ENCODE assay signal across 9 cellular contexts in genomic region chr19:54388001-54388802, GRCh38. TPM values are rescaled to one million over a fixed set of nuclear protein-coding genes. Genes with fewer than 3 reads are reported as not detected.
A peak's percentile ranks its signal among the peaks of the same experiment; 100 is the strongest.
DNase-seq lines count a peak whose midpoint lies in the region; ATAC-seq and TF ChIP-seq lines count a peak whose summit lies in the region.
"Had no signal": no experiment of that assay in that cellular context is flagged by ENCODE, and none has a peak within 500 bp of the region (broad histone marks: within the 10 kb centered on the region; RNA-seq: fewer than 3 reads in every experiment).

No MANE protein-coding gene starts in this region.

- H3K27me3 Mint-ChIP-seq in Calu3 (ENCODE audit: unreplicated experiment) = peaks cover 46% of the 10 kb centered on the region
- H3K27me3 Mint-ChIP-seq in activated CD8-positive, alpha-beta T cell treated with anti-CD3 and anti-CD28 coated beads, Interleukin-2, amount 10 ng/mL, durations not matched to agents 7 days and 5 days (ENCODE audit: low read depth) = peaks cover 10% of the 10 kb centered on the region

- H3K4me1 Mint-ChIP-seq in Calu3 (ENCODE audit: low read depth, unreplicated experiment) = peaks cover 15% of the 10 kb centered on the region
- peaks cover 44% of the 10 kb centered on the region for H3K4me1 Mint-ChIP-seq in activated CD8-positive, alpha-beta T cell treated with anti-CD3 and anti-CD28 coated beads, Interleukin-2, amount 10 ng/mL, durations not matched to agents 7 days and 5 days (ENCODE audit: low read depth)

- H3K79me2 ChIP-seq in Karpas-422 (ENCODE audit: low read length) = no peaks in the 10 kb centered on the region

- intact Hi-C loops in Calu3 (cut with micrococcal nuclease; ENCODE audit: unreplicated experiment) = no loop called here
- intact Hi-C loops in left cardiac atrium (cut with DNase I) = no loop called here
- intact Hi-C loops in ascending aorta (cut with DNase I) = no loop called here

- H3K27ac Mint-ChIP-seq in Calu3 (ENCODE audit: unreplicated experiment) = no peak overlapping the region
- peak overlapping the region; percentile 86 for H3K27ac Mint-ChIP-seq in activated CD8-positive, alpha-beta T cell treated with anti-CD3 and anti-CD28 coated beads, Interleukin-2, amount 10 ng/mL, durations not matched to agents 7 days and 5 days

- CTCF ChIA-PET in Calu3 (lab: Charles Lee) = interaction anchor here (0.7 to 1.9 kb wide), 3 partner anchors 11 to 122 kb away, joined by 3 to 8 read pairs (median 3); no protein-coding TSS in a partner anchor
- CTCF ChIA-PET in activated CD8-positive, alpha-beta T cell treated with anti-CD3 and anti-CD28 coated beads, Interleukin-2, amount 10 ng/mL, durations not matched to agents 7 days and 5 days (lab: Charles Lee) = interaction anchor here (0.6 to 6.1 kb wide), 21 partner anchors 9 to 700 kb away, joined by 3 to 184 read pairs (median 5); partner anchors contain the start of genes CNOT3, LAIR1, LENG8 and MBOAT7

- no peak overlapping the region for H3K27ac ChIP-seq in Karpas-422 (ENCODE audit: low read length)
- no peak overlapping the region for H3K27ac ChIP-seq in ascending aorta

- H3K9ac ChIP-seq in Karpas-422 (ENCODE audit: low read length) = no peak overlapping the region

- H3K36me3 ChIP-seq in Karpas-422 (ENCODE audit: insufficient read depth, low read length) (no peaks in the 10 kb centered on the region), ascending aorta (no peaks in the 10 kb centered on the region)

- no peak overlapping the region for H2AFZ ChIP-seq in Karpas-422 (ENCODE audit: low read length)

- H3K36me3 Mint-ChIP-seq in Calu3 (ENCODE audit: insufficient read depth, unreplicated experiment) = no peaks in the 10 kb centered on the region
- no peaks in the 10 kb centered on the region for H3K36me3 Mint-ChIP-seq in activated CD8-positive, alpha-beta T cell treated with anti-CD3 and anti-CD28 coated beads, Interleukin-2, amount 10 ng/mL, durations not matched to agents 7 days and 5 days (ENCODE audit: low read depth)

- no peaks in the 10 kb centered on the region for H4K20me1 ChIP-seq in Karpas-422 (ENCODE audit: insufficient read depth, low read depth, low read length)

- no peaks in the 10 kb centered on the region for H3K9me3 Mint-ChIP-seq in Calu3 (ENCODE audit: low read depth, unreplicated experiment)
- H3K9me3 Mint-ChIP-seq in activated CD8-positive, alpha-beta T cell treated with anti-CD3 and anti-CD28 coated beads, Interleukin-2, amount 10 ng/mL, durations not matched to agents 7 days and 5 days (ENCODE audit: insufficient read depth) = no peaks in the 10 kb centered on the region

- peak; percentile 31 for DNase-seq in Calu3
- no peak for DNase-seq in Karpas-422
- DNase-seq in activated CD8-positive, alpha-beta T cell treated with anti-CD3 and anti-CD28 coated beads, Interleukin-2, amount 10 ng/mL, durations not matched to agents 7 days and 5 days = peak; percentile 67
- DNase-seq in left cardiac atrium = no peak
- DNase-seq in stimulated activated CD8-positive, alpha-beta memory T cell treated with anti-CD3 and anti-CD28 coated beads, Interleukin-12 subunit alpha, Interleukin-12 subunit beta, amount 100 ng/mL, for 1 hour (ENCODE audit: low read depth) = peak; percentile 20
- no peak for DNase-seq in LoVo (ENCODE audit: low spot score)
- DNase-seq in ascending aorta (ENCODE audit: low spot score in 2 of 2) = no peak

- no TSS peak for BruUV-seq in Calu3 (replicated peaks; lab: Mats Ljungman, UMichigan)

- H3K4me3 ChIP-seq in Karpas-422 (ENCODE audit: low read length) (no peak overlapping the region), ascending aorta (peak overlapping the region in 1 of 2 donors; percentile 47)

- H3K4me3 Mint-ChIP-seq in Calu3 (ENCODE audit: low read depth, unreplicated experiment) = peak overlapping the region; percentile 59
- peak overlapping the region; percentile 75 for H3K4me3 Mint-ChIP-seq in activated CD8-positive, alpha-beta T cell treated with anti-CD3 and anti-CD28 coated beads, Interleukin-2, amount 10 ng/mL, durations not matched to agents 7 days and 5 days

- H3K27me3 ChIP-seq in Karpas-422 (ENCODE audit: low read length) (no peaks in the 10 kb centered on the region), ascending aorta (no peaks in the 10 kb centered on the region)

- no peaks in the 10 kb centered on the region for H3K9me2 ChIP-seq in Karpas-422 (replicated peaks; ENCODE audit: insufficient read depth, low read length)

- H3K4me2 ChIP-seq in Karpas-422 (ENCODE audit: low read depth, low read length, poor library complexity, severe bottlenecking) = peak overlapping the region; percentile 10

- peak; percentile 80 for ATAC-seq in activated CD8-positive, alpha-beta T cell treated with anti-CD3 and anti-CD28 coated beads, Interleukin-2, amount 10 ng/mL, durations not matched to agents 7 days and 5 days
- ATAC-seq in left cardiac atrium (peak; percentile 47 to 50), GM19455 (IDR thresholded peaks at IDR 0.05; ENCODE audit: unreplicated experiment) (no peak)

- POLR2A ChIA-PET in activated CD8-positive, alpha-beta T cell treated with anti-CD3 and anti-CD28 coated beads, Interleukin-2, amount 10 ng/mL, durations not matched to agents 7 days and 5 days (lab: Charles Lee) = interaction anchor here (1.0 to 3.0 kb wide), 10 partner anchors 9 to 512 kb away, joined by 3 to 23 read pairs (median 4); partner anchors contain the start of genes LAIR1 and LENG8

- H3K9me3 ChIP-seq in Karpas-422 (ENCODE audit: low read length) (no peaks in the 10 kb centered on the region), ascending aorta (no peaks in the 10 kb centered on the region)

- peaks cover 11% of the 10 kb centered on the region for H3K4me1 ChIP-seq in Karpas-422 (ENCODE audit: low read length)
- no peaks in the 10 kb centered on the region for H3K4me1 ChIP-seq in ascending aorta

- TF ChIP-seq CTCF in Calu3 (IDR thresholded peaks at IDR 0.05; ENCODE audit: unreplicated experiment) (no peak), ascending aorta (IDR thresholded peaks at IDR 0.05) (no peak)

RNA-seq across cellular contexts. Expression of gene LAIR1, which starts 23.5 kb away (rescaled TPM):
- 0.61 and 0.83 TPM in 2 replicates for total RNA-seq in Calu3 (2022)
- total RNA-seq in Karpas-422 (2014; rRNA removed; shearing (Covaris generic); ENCODE audit: low replicate concordance) = 0.15 and 0.61 TPM in 2 replicates
- total RNA-seq in activated CD8-positive, alpha-beta T cell treated with anti-CD3 and anti-CD28 coated beads, Interleukin-2, amount 10 ng/mL, durations not matched to agents 7 days and 5 days = 10 to 100 TPM; 92.8 to 97.6 TPM
- 10 to 100 TPM; 16.2 to 26.8 TPM for total RNA-seq in left cardiac atrium
- total RNA-seq in ascending aorta = 11.1 TPM

RNA-seq across cellular contexts. Expression of gene TTYH1, which starts 27.1 kb away (rescaled TPM):
- total RNA-seq in Calu3 (2022) = 2.9 and 3.9 TPM in 2 replicates
- total RNA-seq in Karpas-422 (2014; rRNA removed; shearing (Covaris generic); ENCODE audit: low replicate concordance) = not detected in 2 replicates
- total RNA-seq in activated CD8-positive, alpha-beta T cell treated with anti-CD3 and anti-CD28 coated beads, Interleukin-2, amount 10 ng/mL, durations not matched to agents 7 days and 5 days = 1 to 10 TPM in 1 of 2 experiments, under 1 TPM in 1; 0.99 to 1.3 TPM
- 1 to 10 TPM; 1.9 to 3.0 TPM for total RNA-seq in left cardiac atrium
- 58.4 TPM for total RNA-seq in ascending aorta

RNA-seq across cellular contexts. Expression of gene LILRA4, which starts 49.2 kb away (rescaled TPM):
- total RNA-seq in Calu3 (2022) (not detected in 2 replicates), left cardiac atrium (not detected), ascending aorta (not detected)
- total RNA-seq in Karpas-422 (2014; rRNA removed; shearing (Covaris generic); ENCODE audit: low replicate concordance) = 0.75 and 10.5 TPM in 2 replicates
- not detected for total RNA-seq in activated CD8-positive, alpha-beta T cell treated with anti-CD3 and anti-CD28 coated beads, Interleukin-2, amount 10 ng/mL, durations not matched to agents 7 days and 5 days
- total RNA-seq: temporal lobe had no signal

Comparison
In these comparisons a context has a peak if more than half of its experiments do, and no peak if none do; other contexts are left out.
1. DNase-seq: peak in Calu3 (single experiment), activated CD8-positive, alpha-beta T cell treated with anti-CD3 and anti-CD28 coated beads, Interleukin-2, amount 10 ng/mL, durations not matched to agents 7 days and 5 days (single experiment) and stimulated activated CD8-positive, alpha-beta memory T cell treated with anti-CD3 and anti-CD28 coated beads, Interleukin-12 subunit alpha, Interleukin-12 subunit beta, amount 100 ng/mL, for 1 hour (single experiment); none in Karpas-422 (single experiment), left cardiac atrium (single experiment), LoVo (single experiment) and ascending aorta (0 of 2).
2. RNA of gene TTYH1, which starts 27.1 kb away (total RNA-seq): 58.4 TPM in ascending aorta (single experiment); 1.9 to 3.0 TPM in left cardiac atrium, 2.9 to 3.9 TPM in Calu3, 0.99 to 1.3 TPM in activated CD8-positive, alpha-beta T cell treated with anti-CD3 and anti-CD28 coated beads, Interleukin-2, amount 10 ng/mL, durations not matched to agents 7 days and 5 days and not detected in Karpas-422; every median in the first group is over 10 times any median in the second.